In genomic region chr17:81726004-81726403, GRCh38 we compare ENCODE assay signal across 17 cellular contexts. TPM values are rescaled to one million over a fixed set of nuclear protein-coding genes. Genes with fewer than 3 reads are reported as not detected.
DNase-seq lines count a peak whose midpoint lies in the region; TF ChIP-seq lines count a peak whose summit lies in the region.
"Had no signal": no experiment of that assay in that cellular context is flagged by ENCODE, and none has a peak within 500 bp of the region (broad histone marks: within the 10 kb centered on the region; RNA-seq: fewer than 3 reads in every experiment).

No MANE protein-coding gene starts in this region.

- peaks cover 0 to under 1% (median 0%) of the 10 kb centered on the region in 3 donors for H3K36me3 ChIP-seq in esophagus squamous epithelium
- H3K36me3 ChIP-seq in suprapubic skin, result no peaks in the 10 kb centered on the region
- no peaks in the 10 kb centered on the region for H3K36me3 ChIP-seq in adrenal gland (replicated peaks in 1 of 2)
- H3K36me3 ChIP-seq: MG63, SJCRH30 had no signal

- intact Hi-C loops in esophagus squamous epithelium (cut with DNase I), result no loop called here
- intact Hi-C loops in adrenal gland (cut with DNase I), result no loop called here

- CTCF ChIA-PET in RWPE1 (lab: Yijun Ruan, JAX), result interaction anchor here (0.7 kb wide), 1 partner anchor 285 kb away, joined by 3 read pairs; no protein-coding TSS in a partner anchor

- H3K27me3 ChIP-seq in esophagus squamous epithelium, result peaks cover 0 to 30% (median 0%) of the 10 kb centered on the region in 4 donors
- H3K27me3 ChIP-seq in suprapubic skin, result peaks cover 3% of the 10 kb centered on the region
- H3K27me3 ChIP-seq in adrenal gland, result no peaks in the 10 kb centered on the region
- H3K27me3 ChIP-seq: MG63 had no signal

- H3K27ac ChIP-seq in RWPE1 (peak overlapping the region; percentile 86), esophagus squamous epithelium (peak overlapping the region; percentile 65 to 91 (median 82)), suprapubic skin (peak overlapping the region; percentile 69), adrenal gland (no peak overlapping the region)
- H3K27ac ChIP-seq: SJCRH30 had no signal

- TF ChIP-seq EP300 in suprapubic skin (IDR thresholded peaks at IDR 0.05), result no peak

- TF ChIP-seq POLR2A in esophagus squamous epithelium (IDR thresholded peaks at IDR 0.05) (no peak), suprapubic skin (IDR thresholded peaks at IDR 0.05) (no peak), adrenal gland (IDR thresholded peaks at IDR 0.05) (no peak)

- POLR2A ChIA-PET in RWPE1 (lab: Yijun Ruan, JAX; ENCODE audit: low non-redundant PET), result interaction anchor here (0.6 kb wide), 1 partner anchor 266 kb away, joined by 3 read pairs; no protein-coding TSS in a partner anchor

- DNase-seq in LNCaP clone FGC (ENCODE audit: low read depth) (peak; percentile 99), RWPE1 (ENCODE audit: low spot score) (no peak), esophagus squamous epithelium (lab: John Stamatoyannopoulos, UW) (no peak), suprapubic skin (ENCODE audit: low spot score in 2 of 2) (peak in 1 of 2 donors; percentile 67), HCEC 1CT (no peak), adrenal gland (no peak), COLO668 (lab: John Stamatoyannopoulos, UW; ENCODE audit: unreplicated experiment) (no peak)
- DNase-seq: AML-193, COR-L47, GDM1, MG63, NCI-H1048, NCI-H1436, NCI-H2029, OCI-M1, SJCRH30 had no signal

- peaks cover 26 to 80% (median 26%) of the 10 kb centered on the region in 3 donors for H3K4me1 ChIP-seq in esophagus squamous epithelium
- H3K4me1 ChIP-seq in suprapubic skin, result peaks cover 44% of the 10 kb centered on the region
- H3K4me1 ChIP-seq in adrenal gland (replicated peaks in 1 of 2), result peaks cover 5 to 11% of the 10 kb centered on the region in 2 donors

- H3K9me3 ChIP-seq in esophagus squamous epithelium, result no peaks in the 10 kb centered on the region
- H3K9me3 ChIP-seq in suprapubic skin, result no peaks in the 10 kb centered on the region
- no peaks in the 10 kb centered on the region for H3K9me3 ChIP-seq in adrenal gland (replicated peaks in 1 of 3)
- H3K9me3 ChIP-seq: MG63, SJCRH30 had no signal

- WGBS in esophagus squamous epithelium, 2 donors, result 31 to 33% methylated on average over 6 to 8 of the region's 9 CpGs
- WGBS in suprapubic skin, result 42% methylated on average over 9 of the region's 9 CpGs
- 59 to 71% (median 66%) methylated on average over 9 of the region's 9 CpGs for WGBS in adrenal gland, 4 donors

- TF ChIP-seq CTCF in LNCaP clone FGC (IDR thresholded peaks at IDR 0.05; ENCODE audit: control insufficient read depth, extremely low read depth, insufficient read depth), result no peak
- TF ChIP-seq CTCF in RWPE1 (conservative IDR thresholded peaks at IDR 0.05; ENCODE audit: low read depth), result no peak
- TF ChIP-seq CTCF in esophagus squamous epithelium (IDR thresholded peaks at IDR 0.05), result no peak
- TF ChIP-seq CTCF in suprapubic skin (IDR thresholded peaks at IDR 0.05), result no peak
- no peak for TF ChIP-seq CTCF in adrenal gland (IDR thresholded peaks at IDR 0.05)

- H3K4me3 ChIP-seq in LNCaP clone FGC (ENCODE audit: low read depth, low read length), result no peak overlapping the region
- no peak overlapping the region for H3K4me3 ChIP-seq in esophagus squamous epithelium
- H3K4me3 ChIP-seq in suprapubic skin, result no peak overlapping the region
- H3K4me3 ChIP-seq in adrenal gland, result no peak overlapping the region
- H3K4me3 ChIP-seq: GM23338, MG63, SJCRH30 had no signal

RNA-seq across cellular contexts. Expression of gene SLC25A10, which starts 13.9 kb away (rescaled TPM):
- total RNA-seq in esophagus squamous epithelium (10 to 100 TPM; 23.3 to 49.3 (median 37.1) TPM), suprapubic skin (10 to 100 TPM; 14.1 to 32.0 (median 16.9) TPM), adrenal gland (10 to 100 TPM in 7 of 8 donors, 1 to 10 TPM in 1; 8.8 to 36.1 (median 20.5) TPM)
- 10 to 100 TPM in 2 of 3 donors, 1 to 10 TPM in 1; 3.5 to 33.1 (median 29.2) TPM for polyA plus RNA-seq in adrenal gland

RNA-seq across cellular contexts. Expression of gene MRPL12, which starts 22.8 kb away (rescaled TPM):
- 100 to 1,000 TPM in 1 of 4 donors, 10 to 100 TPM in 3; 69.6 to 115 (median 79.9) TPM for total RNA-seq in esophagus squamous epithelium
- total RNA-seq in suprapubic skin, result 10 to 100 TPM; 27.6 to 65.7 (median 52.1) TPM
- 10 to 100 TPM; 55.8 to 98.8 (median 85.6) TPM for total RNA-seq in adrenal gland
- polyA plus RNA-seq in adrenal gland, result 100 to 1,000 TPM in 2 of 3 donors, 10 to 100 TPM in 1; 60.7 to 159 (median 141) TPM

RNA-seq across cellular contexts. Expression of gene HGS, which starts 42.2 kb away (rescaled TPM):
- total RNA-seq in esophagus squamous epithelium, result 10 to 100 TPM; 48.2 to 86.8 (median 84.0) TPM
- total RNA-seq in suprapubic skin, result 100 to 1,000 TPM in 3 of 4 donors, 10 to 100 TPM in 1; 91.0 to 181 (median 107) TPM
- total RNA-seq in adrenal gland, result 100 to 1,000 TPM in 3 of 8 donors, 10 to 100 TPM in 5; 84.5 to 167 (median 95.7) TPM
- 100 to 1,000 TPM; 130 to 384 (median 300) TPM for polyA plus RNA-seq in adrenal gland

RNA-seq across cellular contexts. Expression of gene ARL16, which starts 42.4 kb away (rescaled TPM):
- 10 to 100 TPM; 19.1 to 34.3 (median 27.9) TPM for total RNA-seq in esophagus squamous epithelium
- total RNA-seq in suprapubic skin, result 10 to 100 TPM; 20.2 to 39.4 (median 36.2) TPM
- total RNA-seq in adrenal gland, result 10 to 100 TPM; 22.2 to 40.3 (median 29.7) TPM
- 100 to 1,000 TPM in 1 of 3 donors, 10 to 100 TPM in 2; 18.5 to 105 (median 79.8) TPM for polyA plus RNA-seq in adrenal gland

RNA-seq across cellular contexts. Expression of gene CCDC137, which starts 59.5 kb away (rescaled TPM):
- 10 to 100 TPM; 18.2 to 25.6 (median 21.4) TPM for total RNA-seq in esophagus squamous epithelium
- 10 to 100 TPM; 14.9 to 29.8 (median 24.5) TPM for total RNA-seq in suprapubic skin
- 10 to 100 TPM in 7 of 8 donors, 1 to 10 TPM in 1; 7.5 to 23.5 (median 15.9) TPM for total RNA-seq in adrenal gland
- polyA plus RNA-seq in adrenal gland, result 10 to 100 TPM; 12.6 to 46.0 (median 15.0) TPM

Comparison
In these comparisons a context has a peak if more than half of its experiments do, and no peak if none do; other contexts are left out.
1. H3K27ac ChIP-seq: peak in RWPE1 (single experiment), esophagus squamous epithelium (4 of 4) and suprapubic skin (single experiment); none in adrenal gland (0 of 5).